In genomic region chr14:81472096-81472800, GRCh38 we compare ENCODE assay signal across 2 cellular contexts.
TF ChIP-seq lines count a peak whose summit lies in the region.

No MANE protein-coding gene starts in this region.

TF ChIP-seq in IMR-90, 13 proteins besides CTCF, POLR2A, EP300 and RAD21 (continued from another document):
- no peak for TF ChIP-seq USF2 (IDR thresholded peaks at IDR 0.05; ENCODE audit: low read depth, low read length)
- TF ChIP-seq RCOR1 (IDR thresholded peaks at IDR 0.05; ENCODE audit: insufficient replicate concordance, low read length), result no peak
- TF ChIP-seq MAZ (IDR thresholded peaks at IDR 0.05; ENCODE audit: borderline replicate concordance, low read depth, low read length), result no peak
- no peak for TF ChIP-seq MXI1 (IDR thresholded peaks at IDR 0.05; ENCODE audit: borderline replicate concordance, low read depth, low read length)
- no peak for TF ChIP-seq FOS (IDR thresholded peaks at IDR 0.05; ENCODE audit: low read depth, low read length)
- TF ChIP-seq NFE2L2 (IDR thresholded peaks at IDR 0.05; ENCODE audit: low read depth, low read length), result no peak
- TF ChIP-seq RFX5 (IDR thresholded peaks at IDR 0.05; ENCODE audit: low read depth, low read length), result no peak
- no peak for TF ChIP-seq BHLHE40 (IDR thresholded peaks at IDR 0.05; ENCODE audit: low read depth, low read length)
- TF ChIP-seq CEBPB (IDR thresholded peaks at IDR 0.05; ENCODE audit: low read depth, low read length), result no peak
- TF ChIP-seq SMC3 (IDR thresholded peaks at IDR 0.05; ENCODE audit: low read depth, low read length), result no peak
- no peak for TF ChIP-seq MAFK (IDR thresholded peaks at IDR 0.05; ENCODE audit: low read depth, low read length)

TF ChIP-seq in WTC11, 78 proteins besides CTCF, POLR2A, EP300 and RAD21 (continued from another document):
- TF ChIP-seq ZNF281 (CRISPR knock-in tag; IDR thresholded peaks at IDR 0.05) (no peak), ZNF396 (CRISPR knock-in tag; IDR thresholded peaks at IDR 0.05; ENCODE audit: borderline replicate concordance) (no peak), ATF2 (CRISPR knock-in tag; IDR thresholded peaks at IDR 0.05; ENCODE audit: borderline replicate concordance, low read depth) (no peak), FOXP1 (CRISPR knock-in tag; IDR thresholded peaks at IDR 0.05; ENCODE audit: borderline replicate concordance) (no peak), ESRRA (CRISPR knock-in tag; IDR thresholded peaks at IDR 0.05; ENCODE audit: borderline replicate concordance) (no peak), ETV6 (CRISPR knock-in tag; IDR thresholded peaks at IDR 0.05) (no peak), SMAD3 (CRISPR knock-in tag; IDR thresholded peaks at IDR 0.05; ENCODE audit: borderline replicate concordance) (no peak), PREB (CRISPR knock-in tag; IDR thresholded peaks at IDR 0.05; ENCODE audit: borderline replicate concordance) (no peak), USF2 (CRISPR knock-in tag; IDR thresholded peaks at IDR 0.05) (no peak), TCF7 (CRISPR knock-in tag; IDR thresholded peaks at IDR 0.05; ENCODE audit: low read depth) (no peak), AFF4 (CRISPR knock-in tag; IDR thresholded peaks at IDR 0.05; ENCODE audit: borderline replicate concordance) (no peak), ATF6 (CRISPR knock-in tag; IDR thresholded peaks at IDR 0.05) (no peak), ATF3 (CRISPR knock-in tag; conservative IDR thresholded peaks at IDR 0.05) (no peak), NR1H2 (CRISPR knock-in tag; IDR thresholded peaks at IDR 0.05) (no peak), FOXJ3 (CRISPR knock-in tag; IDR thresholded peaks at IDR 0.05; ENCODE audit: borderline replicate concordance) (no peak)
